In genomic region chr4:145882594-145882993, GRCh38 we compare ENCODE assay signal across 17 cellular contexts. TPM values are rescaled to one million over a fixed set of nuclear protein-coding genes. Genes with fewer than 3 reads are reported as not detected.
DNase-seq lines count a peak whose midpoint lies in the region; ATAC-seq and TF ChIP-seq lines count a peak whose summit lies in the region.
"Had no signal": no experiment of that assay in that cellular context is flagged by ENCODE, and none has a peak within 500 bp of the region (broad histone marks: within the 10 kb centered on the region; RNA-seq: fewer than 3 reads in every experiment).

No MANE protein-coding gene starts in this region.

- H3K4me1 Mint-ChIP-seq in WTC11 (peaks cover 78% of the 10 kb centered on the region), Calu3 (ENCODE audit: low read depth, unreplicated experiment) (no peaks in the 10 kb centered on the region)

- peaks cover 30% of the 10 kb centered on the region for H3K36me3 ChIP-seq in HUES6 (ENCODE audit: control insufficient read depth, insufficient read depth, low read length)

- H3K4me3 Mint-ChIP-seq in WTC11, result no peak overlapping the region
- H3K4me3 Mint-ChIP-seq in Calu3 (ENCODE audit: low read depth, unreplicated experiment), result no peak overlapping the region
- H3K4me3 Mint-ChIP-seq: activated CD4-positive, alpha-beta T cell treated with anti-CD3 and anti-CD28 coated beads, Interleukin-2, amount 10 ng/mL, durations not matched to agents 7 days and 5 days; activated T-cell treated with anti-CD3 and anti-CD28 coated beads, Interleukin-2, amount 50 U/mL, for 4 hours; immature natural killer cell had no signal

- POLR2A ChIA-PET in WTC11 (lab: Charles Lee), result interaction anchor here (0.7 kb wide), 1 partner anchor 85 kb away, joined by 5 read pairs; no protein-coding TSS in a partner anchor

- no peak for DNase-seq in WTC11 (ENCODE audit: low spot score)
- peak; percentile 76 to 78 for DNase-seq in hippocampal formation (lab: John Stamatoyannopoulos, UW)
- peak; percentile 91 for DNase-seq in putamen (ENCODE audit: low spot score)
- DNase-seq in Calu3, result no peak
- DNase-seq in NOMO-1 treated with dmso at 0.1 percent for 144 hours (lab: John Stamatoyannopoulos, UW; ENCODE audit: unreplicated experiment), result no peak
- no peak for DNase-seq in RKO (ENCODE audit: low spot score)
- DNase-seq: activated CD4-positive, alpha-beta T cell treated with anti-CD3 and anti-CD28 coated beads, Interleukin-2, amount 10 ng/mL, durations not matched to agents 7 days and 5 days; activated T-cell treated with anti-CD3 and anti-CD28 coated beads, Interleukin-2, amount 50 U/mL, for 4 hours; EL; GOT3; immature natural killer cell; NCI-H1694; SIG-M5; stimulated activated CD4-positive, alpha-beta T cell treated with anti-CD3 and anti-CD28 coated beads, Interleukin-2, amount 100 ng/mL, for 48 hours; T-helper 9 cell had no signal

- H3K36me3 Mint-ChIP-seq in WTC11, result peaks cover 25% of the 10 kb centered on the region
- H3K36me3 Mint-ChIP-seq in Calu3 (ENCODE audit: insufficient read depth, unreplicated experiment), result no peaks in the 10 kb centered on the region

- ATAC-seq in WTC11 (no peak), GM18517 (IDR thresholded peaks at IDR 0.05; ENCODE audit: unreplicated experiment) (no peak)
- ATAC-seq: activated T-cell treated with anti-CD3 and anti-CD28 coated beads, Interleukin-2, amount 50 U/mL, for 4 hours had no signal

- H3K27me3 ChIP-seq in HUES6 (ENCODE audit: control insufficient read depth, insufficient read depth, low read length), result no peaks in the 10 kb centered on the region

- no TSS peak for BruUV-seq in Calu3 (replicated peaks; lab: Mats Ljungman, UMichigan)

- 0 out of 2 replicates have a peak overlapping the region, but pooled peaks have one; percentile 12 for H3K27ac ChIP-seq in HUES6 (ENCODE audit: low read depth, low read length)

- H3K9me3 Mint-ChIP-seq in WTC11 (no peaks in the 10 kb centered on the region), Calu3 (ENCODE audit: low read depth, unreplicated experiment) (no peaks in the 10 kb centered on the region)
- H3K9me3 Mint-ChIP-seq: activated CD4-positive, alpha-beta T cell treated with anti-CD3 and anti-CD28 coated beads, Interleukin-2, amount 10 ng/mL, durations not matched to agents 7 days and 5 days; activated T-cell treated with anti-CD3 and anti-CD28 coated beads, Interleukin-2, amount 50 U/mL, for 4 hours; immature natural killer cell had no signal

- CTCF ChIA-PET in WTC11 (lab: Charles Lee), result interaction anchor here (1.0 kb wide), 1 partner anchor 13 kb away, joined by 3 read pairs; no protein-coding TSS in a partner anchor
- CTCF ChIA-PET in Calu3 (lab: Charles Lee), result no interaction called here

- no peak overlapping the region for H3K4me3 ChIP-seq in HUES6 (ENCODE audit: low read depth, low read length)

- no peaks in the 10 kb centered on the region for H3K9me3 ChIP-seq in HUES6 (ENCODE audit: control insufficient read depth, insufficient read depth, low read depth, low read length)

- no peak overlapping the region for H3K9ac ChIP-seq in HUES6 (ENCODE audit: low read length)

- H3K27me3 Mint-ChIP-seq in WTC11 (ENCODE audit: low read depth), result no peaks in the 10 kb centered on the region
- no peaks in the 10 kb centered on the region for H3K27me3 Mint-ChIP-seq in Calu3 (ENCODE audit: unreplicated experiment)
- H3K27me3 Mint-ChIP-seq: activated CD4-positive, alpha-beta T cell treated with anti-CD3 and anti-CD28 coated beads, Interleukin-2, amount 10 ng/mL, durations not matched to agents 7 days and 5 days had no signal

- TF ChIP-seq CTCF in WTC11 (IDR thresholded peaks at IDR 0.05) (no peak), Calu3 (IDR thresholded peaks at IDR 0.05; ENCODE audit: unreplicated experiment) (no peak)

- intact Hi-C loops in Calu3 (cut with micrococcal nuclease; ENCODE audit: unreplicated experiment), result no loop called here

- H3K27ac Mint-ChIP-seq in WTC11 (peak overlapping the region; percentile 69), Calu3 (ENCODE audit: unreplicated experiment) (no peak overlapping the region)
- H3K27ac Mint-ChIP-seq: activated CD4-positive, alpha-beta T cell treated with anti-CD3 and anti-CD28 coated beads, Interleukin-2, amount 10 ng/mL, durations not matched to agents 7 days and 5 days had no signal

- peaks cover 48% of the 10 kb centered on the region for H3K4me1 ChIP-seq in HUES6 (ENCODE audit: control insufficient read depth, insufficient read depth, low read length)

TF ChIP-seq in WTC11, 78 proteins besides CTCF, POLR2A, EP300 and RAD21:
- TF ChIP-seq FOXP4 (CRISPR knock-in tag; IDR thresholded peaks at IDR 0.05), result no peak
- no peak for TF ChIP-seq JAZF1 (CRISPR knock-in tag; IDR thresholded peaks at IDR 0.05)
- TF ChIP-seq ZNF425 (CRISPR knock-in tag; conservative IDR thresholded peaks at IDR 0.05), result no peak
- TF ChIP-seq GRHL2 (CRISPR knock-in tag; IDR thresholded peaks at IDR 0.05; ENCODE audit: insufficient replicate concordance, severe bottlenecking), result no peak
- TF ChIP-seq ZNF138 (CRISPR knock-in tag; conservative IDR thresholded peaks at IDR 0.05), result no peak

RNA-seq across cellular contexts. Expression of gene ZNF827, which starts 56.0 kb away (rescaled TPM):
- total RNA-seq in WTC11 (2021) (25.0 to 26.8 TPM (median 25.6 TPM) in 3 replicates), Calu3 (2022) (23.8 and 26.2 TPM in 2 replicates)

Comparison
In these comparisons a context has a peak if more than half of its experiments do, and no peak if none do; other contexts are left out.
1. DNase-seq: peak in hippocampal formation (2 of 2) and putamen (single experiment); none in WTC11 (single experiment), Calu3 (single experiment), NOMO-1 treated with dmso at 0.1 percent for 144 hours (single experiment) and RKO (single experiment).